ENCODE assay signal across 9 cellular contexts in the genomic region with DNA sequence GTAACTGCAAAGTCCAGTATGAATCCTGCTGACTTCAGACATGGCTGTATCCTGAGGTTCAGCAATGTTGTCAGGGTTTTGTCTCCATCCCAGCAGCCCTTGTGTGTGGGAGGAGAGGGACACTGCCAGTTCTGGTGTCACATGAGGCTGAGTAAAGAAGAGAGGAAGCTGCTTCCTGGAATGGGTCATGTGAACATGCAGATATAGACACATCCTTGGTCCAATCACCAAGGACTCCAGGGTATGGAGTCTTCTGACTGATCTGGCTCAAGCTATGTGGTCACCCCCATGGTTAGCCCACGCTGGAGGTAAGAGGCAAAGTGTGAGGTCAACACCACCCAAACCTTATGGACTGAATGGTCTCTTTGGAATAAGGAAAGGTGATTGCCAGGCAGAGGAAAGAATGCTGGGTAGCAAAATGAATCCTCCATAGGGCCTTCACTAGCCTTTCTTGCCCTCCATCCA.
A peak's percentile ranks its signal among the peaks of the same experiment; 100 is the strongest.
DNase-seq lines count a peak whose midpoint lies in the region; ATAC-seq, FAIRE-seq and TF ChIP-seq lines count a peak whose summit lies in the region.
"Had no signal": no experiment of that assay in that cellular context is flagged by ENCODE, and none has a peak within 500 bp of the region (broad histone marks: within the 10 kb centered on the region; RNA-seq: fewer than 3 reads in every experiment).

No MANE protein-coding gene starts in this region.

- FAIRE-seq in GM12878 (lab: Jason Lieb, UNC): no peak

- no peaks in the 10 kb centered on the region; the same call in 1 of the 2 replicates for H3K79me2 ChIP-seq in GM12878 (ENCODE audit: control insufficient read depth, insufficient read depth, low read length)

- TF ChIP-seq EP300 in GM12878 (IDR thresholded peaks at IDR 0.05; ENCODE audit: borderline replicate concordance in 1 of 2, control insufficient read depth in 1 of 2, low read depth in 2 of 2, low read length in 2 of 2) (no peak), transverse colon (IDR thresholded peaks at IDR 0.05; ENCODE audit: low read depth) (no peak)

- TF ChIP-seq POLR2A in GM12878 (IDR thresholded peaks at IDR 0.05; ENCODE audit: low read depth, low read length) (no peak), transverse colon (IDR thresholded peaks at IDR 0.05) (no peak)

- H3K27ac Mint-ChIP-seq in IgD-negative memory B cell: peak overlapping the region in 2 of 3 donors; percentile 64 to 78

- no peaks in the 10 kb centered on the region for H3K36me3 Mint-ChIP-seq in IgD-negative memory B cell

- H3K4me1 ChIP-seq in GM12878 (ENCODE audit: control insufficient read depth, insufficient read depth, low read length): peaks cover 15% of the 10 kb centered on the region
- peaks cover 17 to 45% (median 30%) of the 10 kb centered on the region in 4 donors for H3K4me1 ChIP-seq in transverse colon

- no peak; the same call in 2 of the 3 replicates for ATAC-seq in GM12878
- no peak for ATAC-seq in HG03025 (IDR thresholded peaks at IDR 0.05; ENCODE audit: low FRiP score, unreplicated experiment)

- DNase-seq in AG08396 (ENCODE audit: low spot score) (peak; percentile 47), GM12878 (ENCODE audit: low read depth, low spot score) (no peak), mesenteric fat pad (ENCODE audit: low spot score) (peak; percentile 28), transverse colon (no peak), NCI-H146 (lab: John Stamatoyannopoulos, UW) (no peak)
- no peak for DNase-seq in stimulated activated CD4-positive, alpha-beta T cell treated with anti-CD3 and anti-CD28 coated beads, Interleukin-4, amount 100 ng/mL, for 1 hour
- DNase-seq: DMS 273 treated with DMSO at 0.1 percent for 48 hours had no signal

- H3K4me1 Mint-ChIP-seq in IgD-negative memory B cell: peaks cover 37 to 44% (median 40%) of the 10 kb centered on the region in 3 donors

- no peak overlapping the region for H3K9ac ChIP-seq in GM12878 (ENCODE audit: control insufficient read depth, insufficient read depth, low read length)

- POLR2A ChIA-PET in GM12878 (lab: Charles Lee): no interaction called here

- no peaks in the 10 kb centered on the region for H3K27me3 Mint-ChIP-seq in IgD-negative memory B cell

- peak overlapping the region in 2 of 4 donors; percentile 25 to 56 for H3K4me3 Mint-ChIP-seq in IgD-negative memory B cell

- intact Hi-C loops in GM12878 (cut with micrococcal nuclease; ENCODE audit: unreplicated experiment): no loop called here
- intact Hi-C loops in transverse colon (cut with DNase I; ENCODE audit: low total_unique reads): no loop called here

- no peaks in the 10 kb centered on the region for H3K27me3 ChIP-seq in GM12878 (replicated peaks in 1 of 2; ENCODE audit: control insufficient read depth in 2 of 2, insufficient read depth in 2 of 2, low read length in 1 of 2)
- H3K27me3 ChIP-seq in transverse colon: no peaks in the 10 kb centered on the region

- RAD21 ChIA-PET in GM12878 (lab: Charles Lee; ENCODE audit: unreplicated experiment): no interaction called here

- no peaks in the 10 kb centered on the region for H4K20me1 ChIP-seq in GM12878 (ENCODE audit: control insufficient read depth, insufficient read depth)

- H3K27ac ChIP-seq in GM12878 (ENCODE audit: control insufficient read depth, insufficient read depth) (no peak overlapping the region), transverse colon (no peak overlapping the region)

- TF ChIP-seq CTCF in GM12878 (IDR thresholded peaks at IDR 0.05 in 2 of 3, conservative IDR thresholded peaks at IDR 0.05 in 1 of 3; ENCODE audit: control insufficient read depth in 2 of 3, extremely low read depth in 1 of 3, insufficient read depth in 1 of 3, low read depth in 3 of 3, low read length in 3 of 3): no peak
- TF ChIP-seq CTCF in transverse colon (IDR thresholded peaks at IDR 0.05): no peak

- H2AFZ ChIP-seq in GM12878 (ENCODE audit: control insufficient read depth, low read depth, low read length): peak overlapping the region; percentile 35

- 42% methylated on average over 1 of the region's 1 CpG for whole genome bisulfite sequencing in GM12878 (ENCODE audit: insufficient coverage, insufficient replicate concordance, low lambda C conversion rate, missing lambda C conversion rate)
- 31% methylated on average over 1 of the region's 1 CpG; no CpG with 5 or more reads in 1 of the 2 donors for WGBS in transverse colon (ENCODE audit: low coverage in 1 of 2), 2 donors

- H3K9me3 ChIP-seq in GM12878 (replicated peaks; ENCODE audit: control insufficient read depth, insufficient read depth, low read length): no peaks in the 10 kb centered on the region
- no peaks in the 10 kb centered on the region for H3K9me3 ChIP-seq in transverse colon

- H3K4me3 ChIP-seq in GM12878 (no peak overlapping the region), transverse colon (no peak overlapping the region)

- no peak for TF ChIP-seq RAD21 in GM12878 (IDR thresholded peaks at IDR 0.05; ENCODE audit: insufficient read depth, low read depth, low read length)

- no peak overlapping the region for H3K4me2 ChIP-seq in GM12878 (ENCODE audit: control insufficient read depth, insufficient read depth)

- SMC1A ChIA-PET in GM12878 (lab: Charles Lee; ENCODE audit: uncharacterized antibody, unreplicated experiment): no interaction called here

- in situ Hi-C loops in GM12878 (cut with MboI): no loop called here
- in situ Hi-C loops in transverse colon (cut with MboI; ENCODE audit: low pct_ligation_motif_present in 1 of 4, low pct_unique_long_range_greater_than_20kb in 1 of 4, low sequenced_read_pairs in 3 of 4): no loop called here

- CTCF ChIA-PET in GM12878 (lab: Yijun Ruan, JAX): interaction anchor here (1.6 kb wide), 1 partner anchor 23 kb away, joined by 4 read pairs; no protein-coding TSS in a partner anchor

- no peaks in the 10 kb centered on the region for H3K9me3 Mint-ChIP-seq in IgD-negative memory B cell

- H3K36me3 ChIP-seq in GM12878 (ENCODE audit: control insufficient read depth in 2 of 2, insufficient read depth in 2 of 2, low read length in 1 of 2): no peaks in the 10 kb centered on the region
- no peaks in the 10 kb centered on the region for H3K36me3 ChIP-seq in transverse colon

- BruUV-seq in GM12878 (replicated peaks; lab: Mats Ljungman, UMichigan): no TSS peak

TF ChIP-seq in GM12878, 131 proteins besides CTCF, POLR2A, EP300 and RAD21 (continues in another document):
- TF ChIP-seq TARDBP (IDR thresholded peaks at IDR 0.05; ENCODE audit: borderline replicate concordance): no peak
- TF ChIP-seq, protein P1, sequence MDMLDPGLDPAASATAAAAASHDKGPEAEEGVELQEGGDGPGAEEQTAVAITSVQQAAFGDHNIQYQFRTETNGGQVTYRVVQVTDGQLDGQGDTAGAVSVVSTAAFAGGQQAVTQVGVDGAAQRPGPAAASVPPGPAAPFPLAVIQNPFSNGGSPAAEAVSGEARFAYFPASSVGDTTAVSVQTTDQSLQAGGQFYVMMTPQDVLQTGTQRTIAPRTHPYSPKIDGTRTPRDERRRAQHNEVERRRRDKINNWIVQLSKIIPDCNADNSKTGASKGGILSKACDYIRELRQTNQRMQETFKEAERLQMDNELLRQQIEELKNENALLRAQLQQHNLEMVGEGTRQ (IDR thresholded peaks at IDR 0.05; ENCODE audit: borderline replicate concordance, low read depth, low read length): no peak
- 0 out of 2 replicates have a peak, but pooled peaks have one; percentile 16 for TF ChIP-seq RUNX3 (IDR thresholded peaks at IDR 0.05; ENCODE audit: low read length)
- no peak for TF ChIP-seq SPI1 (IDR thresholded peaks at IDR 0.05; ENCODE audit: borderline replicate concordance, insufficient read depth, low read depth, low read length)
- TF ChIP-seq GABPA (IDR thresholded peaks at IDR 0.05; ENCODE audit: low read depth): no peak
- no peak for TF ChIP-seq FOXK2 (IDR thresholded peaks at IDR 0.05)
- no peak for TF ChIP-seq KDM1A (IDR thresholded peaks at IDR 0.05; ENCODE audit: borderline replicate concordance)
- no peak for TF ChIP-seq SRF (IDR thresholded peaks at IDR 0.05; ENCODE audit: low read depth in 2 of 2, low read length in 2 of 2)
- no peak for TF ChIP-seq RB1 (IDR thresholded peaks at IDR 0.05; ENCODE audit: borderline replicate concordance)
- TF ChIP-seq, protein P2, sequence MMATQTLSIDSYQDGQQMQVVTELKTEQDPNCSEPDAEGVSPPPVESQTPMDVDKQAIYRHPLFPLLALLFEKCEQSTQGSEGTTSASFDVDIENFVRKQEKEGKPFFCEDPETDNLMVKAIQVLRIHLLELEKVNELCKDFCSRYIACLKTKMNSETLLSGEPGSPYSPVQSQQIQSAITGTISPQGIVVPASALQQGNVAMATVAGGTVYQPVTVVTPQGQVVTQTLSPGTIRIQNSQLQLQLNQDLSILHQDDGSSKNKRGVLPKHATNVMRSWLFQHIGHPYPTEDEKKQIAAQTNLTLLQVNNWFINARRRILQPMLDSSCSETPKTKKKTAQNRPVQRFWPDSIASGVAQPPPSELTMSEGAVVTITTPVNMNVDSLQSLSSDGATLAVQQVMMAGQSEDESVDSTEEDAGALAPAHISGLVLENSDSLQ (IDR thresholded peaks at IDR 0.05): peak; percentile 73
- TF ChIP-seq, protein P3, sequence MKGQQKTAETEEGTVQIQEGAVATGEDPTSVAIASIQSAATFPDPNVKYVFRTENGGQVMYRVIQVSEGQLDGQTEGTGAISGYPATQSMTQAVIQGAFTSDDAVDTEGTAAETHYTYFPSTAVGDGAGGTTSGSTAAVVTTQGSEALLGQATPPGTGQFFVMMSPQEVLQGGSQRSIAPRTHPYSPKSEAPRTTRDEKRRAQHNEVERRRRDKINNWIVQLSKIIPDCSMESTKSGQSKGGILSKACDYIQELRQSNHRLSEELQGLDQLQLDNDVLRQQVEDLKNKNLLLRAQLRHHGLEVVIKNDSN (IDR thresholded peaks at IDR 0.05; ENCODE audit: borderline replicate concordance, extremely low read length, insufficient read depth, low read depth, low read length): peak; percentile 22

Comparison
In these comparisons a context has a peak if more than half of its experiments do, and no peak if none do; other contexts are left out.
1. DNase-seq: peak in AG08396 (single experiment) and mesenteric fat pad (single experiment); none in GM12878 (single experiment), stimulated activated CD4-positive, alpha-beta T cell treated with anti-CD3 and anti-CD28 coated beads, Interleukin-4, amount 100 ng/mL, for 1 hour (single experiment), transverse colon (single experiment) and NCI-H146 (single experiment).